In the genomic region with DNA sequence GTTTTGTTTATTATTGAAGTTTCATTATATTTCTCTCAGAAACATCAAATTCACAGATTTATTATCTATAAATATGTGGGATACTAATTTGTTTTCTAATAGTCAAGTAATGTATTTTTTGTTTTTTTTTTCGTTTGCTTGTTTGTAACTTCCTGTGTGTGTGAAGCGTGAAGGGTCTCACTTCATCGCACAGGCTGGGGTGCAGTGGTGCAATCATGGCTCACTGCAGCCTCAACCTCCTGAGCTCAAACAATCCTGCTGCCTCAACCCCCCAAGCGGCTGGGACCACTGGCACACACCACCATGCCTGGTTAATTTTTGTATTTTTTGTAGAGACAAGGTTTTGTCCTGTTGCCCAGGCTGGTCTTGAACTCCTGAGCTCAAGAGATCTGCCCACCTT, we compare ENCODE assay signal across 17 cellular contexts. TPM values are rescaled to one million over a fixed set of nuclear protein-coding genes. Genes with fewer than 3 reads are reported as not detected.
DNase-seq lines count a peak whose midpoint lies in the region; ATAC-seq and TF ChIP-seq lines count a peak whose summit lies in the region.
"Had no signal": no experiment of that assay in that cellular context is flagged by ENCODE, and none has a peak within 500 bp of the region (broad histone marks: within the 10 kb centered on the region; RNA-seq: fewer than 3 reads in every experiment).

No MANE protein-coding gene starts in this region.

- H3K36me3 ChIP-seq in GM06990 (ENCODE audit: control insufficient read depth, insufficient read depth, low read length) = no peaks in the 10 kb centered on the region
- H3K36me3 ChIP-seq: WERI-Rb-1 had no signal

- H3K27me3 Mint-ChIP-seq in activated CD4-positive, alpha-beta T cell treated with anti-CD3 and anti-CD28 coated beads, Interleukin-2, amount 10 ng/mL, durations not matched to agents 24 days and 14 days = peaks cover 2% of the 10 kb centered on the region

- H3K4me1 Mint-ChIP-seq in activated CD4-positive, alpha-beta T cell treated with anti-CD3 and anti-CD28 coated beads, Interleukin-2, amount 10 ng/mL, durations not matched to agents 24 days and 14 days = no peaks in the 10 kb centered on the region
- H3K4me1 Mint-ChIP-seq: CD8-positive, alpha-beta memory T cell had no signal

- H3K4me3 Mint-ChIP-seq in activated CD4-positive, alpha-beta T cell treated with anti-CD3 and anti-CD28 coated beads, Interleukin-2, amount 10 ng/mL, durations not matched to agents 24 days and 14 days = no peak overlapping the region
- H3K4me3 Mint-ChIP-seq: CD8-positive, alpha-beta memory T cell had no signal

- ATAC-seq in GM19395 (IDR thresholded peaks at IDR 0.05; ENCODE audit: unreplicated experiment) (peak; percentile 74), HG02852 (IDR thresholded peaks at IDR 0.05; ENCODE audit: unreplicated experiment) (peak; percentile 41), HG03565 (IDR thresholded peaks at IDR 0.05; ENCODE audit: unreplicated experiment) (peak; percentile 38)
- ATAC-seq: A549, sciatic nerve had no signal

- H3K9me3 Mint-ChIP-seq in activated CD4-positive, alpha-beta T cell treated with anti-CD3 and anti-CD28 coated beads, Interleukin-2, amount 10 ng/mL, durations not matched to agents 24 days and 14 days = no peaks in the 10 kb centered on the region

- H3K4me3 ChIP-seq in GM06990 (replicated peaks; ENCODE audit: low read depth, low read length) = no peak overlapping the region
- H3K4me3 ChIP-seq: A549 had no signal

- intact Hi-C loops in activated CD4-positive, alpha-beta T cell treated with anti-CD3 and anti-CD28 coated beads, Interleukin-2, amount 10 ng/mL, durations not matched to agents 24 days and 14 days (cut with micrococcal nuclease) = no loop called here

- no peaks in the 10 kb centered on the region for H3K36me3 Mint-ChIP-seq in activated CD4-positive, alpha-beta T cell treated with anti-CD3 and anti-CD28 coated beads, Interleukin-2, amount 10 ng/mL, durations not matched to agents 24 days and 14 days (ENCODE audit: low read depth)
- H3K36me3 Mint-ChIP-seq: CD8-positive, alpha-beta memory T cell had no signal

- no peak overlapping the region for H3K27ac Mint-ChIP-seq in activated CD4-positive, alpha-beta T cell treated with anti-CD3 and anti-CD28 coated beads, Interleukin-2, amount 10 ng/mL, durations not matched to agents 24 days and 14 days
- H3K27ac Mint-ChIP-seq: CD8-positive, alpha-beta memory T cell had no signal

- TF ChIP-seq CTCF in GM06990 (IDR thresholded peaks at IDR 0.05; ENCODE audit: insufficient read depth, low read length, poor library complexity, severe bottlenecking) = no peak

- peak; percentile 33 for DNase-seq in GM06990 (ENCODE audit: extremely low read depth, insufficient read length)
- DNase-seq in NCI-H226 = no peak
- no peak for DNase-seq in islet precursor cell
- DNase-seq in central memory CD4-positive, alpha-beta T cell = no peak
- DNase-seq in activated CD4-positive, alpha-beta T cell treated with anti-CD3 and anti-CD28 coated beads, Interleukin-2, amount 10 ng/mL, durations not matched to agents 24 days and 14 days = no peak
- DNase-seq: amygdala; CD8-positive, alpha-beta memory T cell; foreskin melanocyte; mammary epithelial cell; NCI-H187 treated with DMSO at 0.1 percent for 48 hours; NCI-H69; WERI-Rb-1 had no signal

- no peaks in the 10 kb centered on the region for H3K27me3 ChIP-seq in GM06990 (replicated peaks; ENCODE audit: control insufficient read depth, insufficient read depth, low read length)

RNA-seq across cellular contexts. Expression of a gene that starts 55.1 kb away (rescaled TPM):
- total RNA-seq in activated CD4-positive, alpha-beta T cell treated with anti-CD3 and anti-CD28 coated beads, Interleukin-2, amount 10 ng/mL, durations not matched to agents 24 days and 14 days = 0.66 and 0.68 TPM in 2 replicates
